ENCODE assay signal across 1 cellular context in the genomic region with DNA sequence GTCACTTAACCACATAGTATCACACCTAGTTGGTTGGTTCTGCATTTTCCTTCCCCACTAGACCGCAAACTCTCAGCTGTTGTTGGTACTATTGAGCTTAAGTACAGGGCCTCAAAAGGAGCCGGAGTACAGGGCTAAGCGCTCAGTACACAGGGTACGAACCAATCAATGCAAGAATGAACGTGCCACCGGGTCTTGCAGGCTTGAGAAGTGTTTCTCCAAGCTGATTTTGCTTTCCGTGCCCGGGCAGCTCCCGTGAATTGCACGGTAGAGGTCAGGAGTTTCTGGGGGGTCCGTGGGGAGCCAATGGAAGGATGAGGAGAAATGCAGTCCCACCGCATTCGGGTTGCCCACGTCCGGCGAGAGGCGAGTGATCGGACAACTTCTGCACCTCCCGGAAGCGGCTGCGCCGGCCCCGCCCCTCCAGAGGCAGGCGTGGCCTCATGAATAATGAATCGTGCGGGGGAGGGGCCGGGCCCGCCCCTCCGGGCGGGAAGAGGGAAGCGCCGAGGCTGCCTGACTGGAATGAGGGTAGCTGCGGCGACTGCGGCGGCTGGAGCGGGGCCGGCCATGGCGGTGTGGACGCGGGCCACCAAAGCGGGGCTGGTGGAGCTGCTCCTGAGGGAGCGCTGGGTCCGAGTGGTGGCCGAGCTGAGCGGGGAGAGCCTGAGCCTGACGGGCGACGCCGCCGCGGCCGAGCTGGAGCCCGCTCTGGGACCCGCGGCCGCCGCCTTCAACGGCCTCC.
A peak's percentile ranks its signal among the peaks of the same experiment; 100 is the strongest.
TF ChIP-seq lines count a peak whose summit lies in the region.

A gene (plus strand): TSS at position 523 of the 745 bp plus-strand sequence. CDS start 3 bp downstream, at position 526.

TF ChIP-seq in HepG2, 621 proteins besides CTCF, POLR2A, EP300 and RAD21 (continued from another document and continues in another):
- TF ChIP-seq, protein P1, sequence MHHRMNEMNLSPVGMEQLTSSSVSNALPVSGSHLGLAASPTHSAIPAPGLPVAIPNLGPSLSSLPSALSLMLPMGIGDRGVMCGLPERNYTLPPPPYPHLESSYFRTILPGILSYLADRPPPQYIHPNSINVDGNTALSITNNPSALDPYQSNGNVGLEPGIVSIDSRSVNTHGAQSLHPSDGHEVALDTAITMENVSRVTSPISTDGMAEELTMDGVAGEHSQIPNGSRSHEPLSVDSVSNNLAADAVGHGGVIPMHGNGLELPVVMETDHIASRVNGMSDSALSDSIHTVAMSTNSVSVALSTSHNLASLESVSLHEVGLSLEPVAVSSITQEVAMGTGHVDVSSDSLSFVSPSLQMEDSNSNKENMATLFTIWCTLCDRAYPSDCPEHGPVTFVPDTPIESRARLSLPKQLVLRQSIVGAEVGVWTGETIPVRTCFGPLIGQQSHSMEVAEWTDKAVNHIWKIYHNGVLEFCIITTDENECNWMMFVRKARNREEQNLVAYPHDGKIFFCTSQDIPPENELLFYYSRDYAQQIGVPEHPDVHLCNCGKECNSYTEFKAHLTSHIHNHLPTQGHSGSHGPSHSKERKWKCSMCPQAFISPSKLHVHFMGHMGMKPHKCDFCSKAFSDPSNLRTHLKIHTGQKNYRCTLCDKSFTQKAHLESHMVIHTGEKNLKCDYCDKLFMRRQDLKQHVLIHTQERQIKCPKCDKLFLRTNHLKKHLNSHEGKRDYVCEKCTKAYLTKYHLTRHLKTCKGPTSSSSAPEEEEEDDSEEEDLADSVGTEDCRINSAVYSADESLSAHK (CRISPR knock-in tag; IDR thresholded peaks at IDR 0.05; ENCODE audit: borderline replicate concordance): no peak
- TF ChIP-seq HDAC6 (IDR thresholded peaks at IDR 0.05; ENCODE audit: low read depth, low read length) (no peak), RARA (CRISPR knock-in tag; IDR thresholded peaks at IDR 0.05) (peak; percentile 54), AGO2 (optimal IDR thresholded peaks at IDR 0.05; ENCODE audit: low read depth, low read length) (no peak), TBP (CRISPR knock-in tag; IDR thresholded peaks at IDR 0.05) (no peak), NFKB2 (CRISPR knock-in tag; IDR thresholded peaks at IDR 0.05; ENCODE audit: borderline replicate concordance) (peak; percentile 74; the same call in 1 of the 2 replicates), ZNF766 (CRISPR knock-in tag; IDR thresholded peaks at IDR 0.05; ENCODE audit: borderline replicate concordance) (peak; percentile 87), ZNF7 (CRISPR knock-in tag; IDR thresholded peaks at IDR 0.05) (no peak), ZNF737 (CRISPR knock-in tag; IDR thresholded peaks at IDR 0.05; ENCODE audit: borderline replicate concordance) (no peak), CHD2 (IDR thresholded peaks at IDR 0.05; ENCODE audit: low read depth, low read length) (peak; percentile 27; the same call in 1 of the 2 replicates), TGIF2 (CRISPR knock-in tag; IDR thresholded peaks at IDR 0.05) (no peak), NRL (CRISPR knock-in tag; IDR thresholded peaks at IDR 0.05; ENCODE audit: borderline replicate concordance) (peak; percentile 86), SMAD3 (CRISPR knock-in tag; IDR thresholded peaks at IDR 0.05) (peak; percentile 92), ZNF564 (CRISPR knock-in tag; IDR thresholded peaks at IDR 0.05) (no peak; the same call in 1 of the 2 replicates), ZNF225 (CRISPR knock-in tag; IDR thresholded peaks at IDR 0.05) (no peak; the same call in 1 of the 2 replicates), ZNF33B (CRISPR knock-in tag; IDR thresholded peaks at IDR 0.05) (peak; percentile 99), ZNF788 (CRISPR knock-in tag; IDR thresholded peaks at IDR 0.05; ENCODE audit: borderline replicate concordance) (peak; percentile 93), ZMYM4 (CRISPR knock-in tag; IDR thresholded peaks at IDR 0.05) (peak; percentile 70), IRX3 (CRISPR knock-in tag; IDR thresholded peaks at IDR 0.05; ENCODE audit: borderline replicate concordance, low read depth) (no peak), ZNF205 (CRISPR knock-in tag; IDR thresholded peaks at IDR 0.05) (peak; percentile 57; the same call in 1 of the 2 replicates), HNF4A (CRISPR knock-in tag; IDR thresholded peaks at IDR 0.05) (no peak), NPAS2 (CRISPR knock-in tag; IDR thresholded peaks at IDR 0.05; ENCODE audit: borderline replicate concordance) (no peak), SRY (CRISPR knock-in tag; IDR thresholded peaks at IDR 0.05) (peak; percentile 71), MAZ (IDR thresholded peaks at IDR 0.05; ENCODE audit: borderline replicate concordance, low read depth, low read length) (peak; percentile 95), MAZ (CRISPR knock-in tag; IDR thresholded peaks at IDR 0.05; ENCODE audit: low read depth) (peak; percentile 95), ZNF775 (CRISPR knock-in tag; IDR thresholded peaks at IDR 0.05; ENCODE audit: borderline replicate concordance) (no peak), ATAD3A (CRISPR knock-in tag; IDR thresholded peaks at IDR 0.05) (no peak), MED13 (CRISPR knock-in tag; IDR thresholded peaks at IDR 0.05) (peak; percentile 87), NCOA5 (CRISPR knock-in tag; IDR thresholded peaks at IDR 0.05) (no peak; the same call in 1 of the 2 replicates)
- TF ChIP-seq, protein P2, sequence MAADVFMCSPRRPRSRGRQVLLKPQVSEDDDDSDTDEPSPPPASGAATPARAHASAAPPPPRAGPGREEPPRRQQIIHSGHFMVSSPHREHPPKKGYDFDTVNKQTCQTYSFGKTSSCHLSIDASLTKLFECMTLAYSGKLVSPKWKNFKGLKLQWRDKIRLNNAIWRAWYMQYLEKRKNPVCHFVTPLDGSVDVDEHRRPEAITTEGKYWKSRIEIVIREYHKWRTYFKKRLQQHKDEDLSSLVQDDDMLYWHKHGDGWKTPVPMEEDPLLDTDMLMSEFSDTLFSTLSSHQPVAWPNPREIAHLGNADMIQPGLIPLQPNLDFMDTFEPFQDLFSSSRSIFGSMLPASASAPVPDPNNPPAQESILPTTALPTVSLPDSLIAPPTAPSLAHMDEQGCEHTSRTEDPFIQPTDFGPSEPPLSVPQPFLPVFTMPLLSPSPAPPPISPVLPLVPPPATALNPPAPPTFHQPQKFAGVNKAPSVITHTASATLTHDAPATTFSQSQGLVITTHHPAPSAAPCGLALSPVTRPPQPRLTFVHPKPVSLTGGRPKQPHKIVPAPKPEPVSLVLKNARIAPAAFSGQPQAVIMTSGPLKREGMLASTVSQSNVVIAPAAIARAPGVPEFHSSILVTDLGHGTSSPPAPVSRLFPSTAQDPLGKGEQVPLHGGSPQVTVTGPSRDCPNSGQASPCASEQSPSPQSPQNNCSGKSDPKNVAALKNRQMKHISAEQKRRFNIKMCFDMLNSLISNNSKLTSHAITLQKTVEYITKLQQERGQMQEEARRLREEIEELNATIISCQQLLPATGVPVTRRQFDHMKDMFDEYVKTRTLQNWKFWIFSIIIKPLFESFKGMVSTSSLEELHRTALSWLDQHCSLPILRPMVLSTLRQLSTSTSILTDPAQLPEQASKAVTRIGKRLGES (CRISPR knock-in tag; IDR thresholded peaks at IDR 0.05; ENCODE audit: borderline replicate concordance): peak; percentile 57; the same call in 1 of the 2 replicates
- TF ChIP-seq, protein P3, sequence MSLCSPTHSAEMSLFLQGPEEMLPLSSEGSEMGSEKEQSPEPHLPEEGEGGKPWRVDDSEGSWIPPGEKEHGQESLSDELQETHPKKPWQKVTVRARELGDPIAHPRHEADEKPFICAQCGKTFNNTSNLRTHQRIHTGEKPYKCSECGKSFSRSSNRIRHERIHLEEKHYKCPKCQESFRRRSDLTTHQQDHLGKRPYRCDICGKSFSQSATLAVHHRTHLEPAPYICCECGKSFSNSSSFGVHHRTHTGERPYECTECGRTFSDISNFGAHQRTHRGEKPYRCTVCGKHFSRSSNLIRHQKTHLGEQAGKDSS (CRISPR knock-in tag; IDR thresholded peaks at IDR 0.05; ENCODE audit: borderline replicate concordance, low read depth): peak; percentile 62
- TF ChIP-seq, protein P4, sequence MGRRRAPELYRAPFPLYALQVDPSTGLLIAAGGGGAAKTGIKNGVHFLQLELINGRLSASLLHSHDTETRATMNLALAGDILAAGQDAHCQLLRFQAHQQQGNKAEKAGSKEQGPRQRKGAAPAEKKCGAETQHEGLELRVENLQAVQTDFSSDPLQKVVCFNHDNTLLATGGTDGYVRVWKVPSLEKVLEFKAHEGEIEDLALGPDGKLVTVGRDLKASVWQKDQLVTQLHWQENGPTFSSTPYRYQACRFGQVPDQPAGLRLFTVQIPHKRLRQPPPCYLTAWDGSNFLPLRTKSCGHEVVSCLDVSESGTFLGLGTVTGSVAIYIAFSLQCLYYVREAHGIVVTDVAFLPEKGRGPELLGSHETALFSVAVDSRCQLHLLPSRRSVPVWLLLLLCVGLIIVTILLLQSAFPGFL (CRISPR knock-in tag; IDR thresholded peaks at IDR 0.05): no peak
- TF ChIP-seq, protein P5, sequence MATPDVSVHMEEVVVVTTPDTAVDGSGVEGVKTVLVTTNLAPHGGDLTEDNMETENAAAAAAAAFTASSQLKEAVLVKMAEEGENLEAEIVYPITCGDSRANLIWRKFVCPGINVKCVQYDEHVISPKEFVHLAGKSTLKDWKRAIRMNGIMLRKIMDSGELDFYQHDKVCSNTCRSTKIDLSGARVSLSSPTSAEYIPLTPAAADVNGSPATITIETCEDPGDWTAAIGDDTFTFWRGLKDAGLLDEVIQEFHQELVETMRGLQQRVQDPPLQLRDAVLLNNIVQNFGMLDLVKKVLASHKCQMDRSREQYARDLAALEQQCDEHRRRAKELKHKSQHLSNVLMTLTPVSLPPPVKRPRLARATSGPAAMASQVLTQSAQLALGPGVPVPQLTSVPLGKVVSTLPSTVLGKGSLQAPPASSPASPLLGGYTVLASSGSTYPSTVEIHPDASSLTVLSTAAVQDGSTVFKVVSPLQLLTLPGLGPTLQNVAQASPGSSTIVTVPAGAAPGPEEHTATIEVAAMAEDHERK (CRISPR knock-in tag; IDR thresholded peaks at IDR 0.05; ENCODE audit: low read depth): no peak; the same call in 1 of the 2 replicates
- TF ChIP-seq, protein P6, sequence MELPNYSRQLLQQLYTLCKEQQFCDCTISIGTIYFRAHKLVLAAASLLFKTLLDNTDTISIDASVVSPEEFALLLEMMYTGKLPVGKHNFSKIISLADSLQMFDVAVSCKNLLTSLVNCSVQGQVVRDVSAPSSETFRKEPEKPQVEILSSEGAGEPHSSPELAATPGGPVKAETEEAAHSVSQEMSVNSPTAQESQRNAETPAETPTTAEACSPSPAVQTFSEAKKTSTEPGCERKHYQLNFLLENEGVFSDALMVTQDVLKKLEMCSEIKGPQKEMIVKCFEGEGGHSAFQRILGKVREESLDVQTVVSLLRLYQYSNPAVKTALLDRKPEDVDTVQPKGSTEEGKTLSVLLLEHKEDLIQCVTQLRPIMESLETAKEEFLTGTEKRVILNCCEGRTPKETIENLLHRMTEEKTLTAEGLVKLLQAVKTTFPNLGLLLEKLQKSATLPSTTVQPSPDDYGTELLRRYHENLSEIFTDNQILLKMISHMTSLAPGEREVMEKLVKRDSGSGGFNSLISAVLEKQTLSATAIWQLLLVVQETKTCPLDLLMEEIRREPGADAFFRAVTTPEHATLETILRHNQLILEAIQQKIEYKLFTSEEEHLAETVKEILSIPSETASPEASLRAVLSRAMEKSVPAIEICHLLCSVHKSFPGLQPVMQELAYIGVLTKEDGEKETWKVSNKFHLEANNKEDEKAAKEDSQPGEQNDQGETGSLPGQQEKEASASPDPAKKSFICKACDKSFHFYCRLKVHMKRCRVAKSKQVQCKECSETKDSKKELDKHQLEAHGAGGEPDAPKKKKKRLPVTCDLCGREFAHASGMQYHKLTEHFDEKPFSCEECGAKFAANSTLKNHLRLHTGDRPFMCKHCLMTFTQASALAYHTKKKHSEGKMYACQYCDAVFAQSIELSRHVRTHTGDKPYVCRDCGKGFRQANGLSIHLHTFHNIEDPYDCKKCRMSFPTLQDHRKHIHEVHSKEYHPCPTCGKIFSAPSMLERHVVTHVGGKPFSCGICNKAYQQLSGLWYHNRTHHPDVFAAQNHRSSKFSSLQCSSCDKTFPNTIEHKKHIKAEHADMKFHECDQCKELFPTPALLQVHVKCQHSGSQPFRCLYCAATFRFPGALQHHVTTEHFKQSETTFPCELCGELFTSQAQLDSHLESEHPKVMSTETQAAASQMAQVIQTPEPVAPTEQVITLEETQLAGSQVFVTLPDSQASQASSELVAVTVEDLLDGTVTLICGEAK (IDR thresholded peaks at IDR 0.05): no peak
- TF ChIP-seq, protein P6 (CRISPR knock-in tag; IDR thresholded peaks at IDR 0.05): peak; percentile 79
- TF ChIP-seq, protein P7, sequence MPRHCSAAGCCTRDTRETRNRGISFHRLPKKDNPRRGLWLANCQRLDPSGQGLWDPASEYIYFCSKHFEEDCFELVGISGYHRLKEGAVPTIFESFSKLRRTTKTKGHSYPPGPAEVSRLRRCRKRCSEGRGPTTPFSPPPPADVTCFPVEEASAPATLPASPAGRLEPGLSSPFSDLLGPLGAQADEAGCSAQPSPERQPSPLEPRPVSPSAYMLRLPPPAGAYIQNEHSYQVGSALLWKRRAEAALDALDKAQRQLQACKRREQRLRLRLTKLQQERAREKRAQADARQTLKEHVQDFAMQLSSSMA (CRISPR knock-in tag; IDR thresholded peaks at IDR 0.05): 0 out of 2 replicates have a peak, but pooled peaks have one; percentile 78
